In genomic region chrX:13778916-13779315, GRCh38 we compare ENCODE assay signal across 13 cellular contexts. TPM values are rescaled to one million over a fixed set of nuclear protein-coding genes. Genes with fewer than 3 reads are reported as not detected.
DNase-seq lines count a peak whose midpoint lies in the region; ATAC-seq and TF ChIP-seq lines count a peak whose summit lies in the region.
"Had no signal": no experiment of that assay in that cellular context is flagged by ENCODE, and none has a peak within 500 bp of the region (broad histone marks: within the 10 kb centered on the region; RNA-seq: fewer than 3 reads in every experiment).

No MANE protein-coding gene starts in this region.

- TF ChIP-seq CTCF in AG09319 (IDR thresholded peaks at IDR 0.05; ENCODE audit: low read depth, low read length) = no peak
- no peak for TF ChIP-seq CTCF in fibroblast of pulmonary artery (IDR thresholded peaks at IDR 0.05; ENCODE audit: low read length, missing control alignments)

- H3K4me3 ChIP-seq in fibroblast of pulmonary artery (replicated peaks; ENCODE audit: low read depth, low read length) = no peak overlapping the region
- H3K4me3 ChIP-seq: HAP-1 had no signal

- in situ Hi-C loops in SK-MEL-5 (cut with HindIII; ENCODE audit: low pct_unique_long_range_greater_than_20kb, low sequenced_read_pairs) = no loop called here

- DNase-seq in AG09319 (ENCODE audit: extremely low read depth, low read depth) (peak; percentile 3), GM04504 (ENCODE audit: low read depth) (peak; percentile 11), SK-MEL-5 (ENCODE audit: low read depth, low spot score) (peak; percentile 14), fibroblast of pulmonary artery (ENCODE audit: low read depth) (peak; percentile 37), GF-D8 (lab: John Stamatoyannopoulos, UW) (no peak), NCI-H526 treated with DMSO at 0.1 percent for 48 hours (lab: John Stamatoyannopoulos, UW) (no peak), T-helper 9 cell (no peak)
- DNase-seq: activated CD8-positive, alpha-beta memory T cell treated with anti-CD3 and anti-CD28 coated beads for 24 hours; NCI-H2081 treated with DMSO at 0.1 percent for 48 hours; nephron progenitor cell; SHP77 had no signal

- no peak for ATAC-seq in HG02642 (IDR thresholded peaks at IDR 0.05; ENCODE audit: poor library complexity, unreplicated experiment)

RNA-seq across cellular contexts. Expression of gene GPM6B, which starts 38.0 kb away (rescaled TPM):
- 231 and 232 TPM in 2 replicates for total RNA-seq in SK-MEL-5 (2014; rRNA removed; shearing (Covaris generic))
- 179 and 190 TPM in 2 replicates for polyA plus RNA-seq in SK-MEL-5 (2015; cell fraction: cytosol; rRNA removed)
- 62.7 and 79.1 TPM in 2 replicates for polyA plus RNA-seq in SK-MEL-5 (2015; cell fraction: nucleus; rRNA removed)

RNA-seq across cellular contexts. Expression of gene OFD1, which starts 44.4 kb away (rescaled TPM):
- total RNA-seq in SK-MEL-5 (2014; rRNA removed; shearing (Covaris generic)) = 12.7 and 14.1 TPM in 2 replicates
- 7.6 and 8.3 TPM in 2 replicates for polyA plus RNA-seq in SK-MEL-5 (2015; cell fraction: cytosol; rRNA removed)
- polyA plus RNA-seq in SK-MEL-5 (2015; cell fraction: nucleus; rRNA removed) = 256 and 285 TPM in 2 replicates

RNA-seq across cellular contexts. Expression of gene TRAPPC2, which starts 44.5 kb away (rescaled TPM):
- 15.6 and 19.0 TPM in 2 replicates for total RNA-seq in SK-MEL-5 (2014; rRNA removed; shearing (Covaris generic))
- 12.9 and 13.9 TPM in 2 replicates for polyA plus RNA-seq in SK-MEL-5 (2015; cell fraction: cytosol; rRNA removed)
- polyA plus RNA-seq in SK-MEL-5 (2015; cell fraction: nucleus; rRNA removed) = 21.1 and 28.6 TPM in 2 replicates

Comparison
In these comparisons a context has a peak if more than half of its experiments do, and no peak if none do; other contexts are left out.
1. DNase-seq: peak in AG09319 (single experiment), GM04504 (single experiment), SK-MEL-5 (single experiment) and fibroblast of pulmonary artery (single experiment); none in GF-D8 (single experiment), NCI-H526 treated with DMSO at 0.1 percent for 48 hours (single experiment) and T-helper 9 cell (single experiment).